In the genomic region with DNA sequence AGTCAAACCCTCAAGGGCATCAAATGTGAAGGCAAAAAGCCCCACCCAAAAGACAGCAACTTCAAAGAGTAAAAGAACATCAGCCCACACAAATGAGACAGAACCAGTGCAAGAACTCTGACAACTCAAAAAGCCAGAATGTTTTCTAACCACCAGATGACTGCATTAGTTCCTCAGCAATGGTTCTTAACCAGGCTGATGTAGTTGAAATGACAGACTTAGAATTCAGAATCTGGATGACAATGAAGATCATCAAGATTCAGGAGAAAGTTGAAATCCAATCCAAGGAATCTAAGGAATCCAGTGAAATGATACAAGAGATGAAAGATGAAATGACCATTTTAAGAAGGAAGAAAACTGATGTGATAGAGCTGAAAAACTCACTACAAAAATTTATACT, we compare ENCODE assay signal across 28 cellular contexts.
"Had no signal": no experiment of that assay in that cellular context is flagged by ENCODE, and none has a peak within 500 bp of the region (broad histone marks: within the 10 kb centered on the region; RNA-seq: fewer than 3 reads in every experiment).

No MANE protein-coding gene starts in this region.

- H3K4me1 ChIP-seq: colonic mucosa, esophagus muscularis mucosa, esophagus squamous epithelium, foreskin keratinocyte, gastrocnemius medialis, gastroesophageal sphincter, heart left ventricle, heart right ventricle had no signal

- ATAC-seq: effector memory CD8-positive, alpha-beta T cell; esophagus mucosa; foreskin keratinocyte; gastrocnemius medialis; gastroesophageal sphincter; heart left ventricle; heart right ventricle had no signal

- DNase-seq: colonic mucosa; cortex of kidney; dermis blood vessel endothelial cell; dorsolateral prefrontal cortex; effector CD4-positive, alpha-beta T cell; effector CD8-positive, alpha-beta T cell; effector memory CD4-positive, alpha-beta T cell; effector memory CD8-positive, alpha-beta T cell; endodermal cell; erythroblast; esophagus squamous epithelium; foreskin fibroblast; foreskin keratinocyte; foreskin melanocyte; gastrocnemius medialis; glutamatergic neuron; head of caudate nucleus; heart left ventricle; heart right ventricle had no signal

- H3K36me3 ChIP-seq: colonic mucosa, esophagus muscularis mucosa, esophagus squamous epithelium, gastrocnemius medialis, gastroesophageal sphincter, heart left ventricle, heart right ventricle had no signal

- H3K4me3 ChIP-seq: colonic mucosa, coronary artery, dorsolateral prefrontal cortex, esophagus muscularis mucosa, esophagus squamous epithelium, gastrocnemius medialis, gastroesophageal sphincter, heart left ventricle, heart right ventricle had no signal

- H3K27ac ChIP-seq: colonic mucosa, coronary artery, dorsolateral prefrontal cortex, epithelial cell of prostate, esophagus muscularis mucosa, esophagus squamous epithelium, foreskin keratinocyte, gastrocnemius medialis, gastroesophageal sphincter, heart left ventricle, heart right ventricle had no signal

- FAIRE-seq: colon, endometrium, endothelial cell of umbilical vein, frontal cortex had no signal

- H3K27me3 ChIP-seq: colonic mucosa, dorsolateral prefrontal cortex, esophagus muscularis mucosa, esophagus squamous epithelium, foreskin keratinocyte, gastrocnemius medialis, gastroesophageal sphincter, heart left ventricle, heart right ventricle had no signal

- H3K9me3 ChIP-seq: colonic mucosa, gastrocnemius medialis had no signal
